ENCODE assay signal across 1 cellular context in genomic region chr21:44850905-44851657, GRCh38.
TF ChIP-seq lines count a peak whose summit lies in the region.

No MANE protein-coding gene starts in this region.

TF ChIP-seq in HepG2, 621 proteins besides CTCF, POLR2A, EP300 and RAD21 (continued from another document):
- TF ChIP-seq ZBTB33 (CRISPR knock-in tag; IDR thresholded peaks at IDR 0.05) (peak; percentile 32; the same call in 1 of the 2 replicates), U2AF2 (IDR thresholded peaks at IDR 0.05; ENCODE audit: low read depth, low read length) (no peak), MAFG (CRISPR knock-in tag; IDR thresholded peaks at IDR 0.05) (no peak), NFYB (CRISPR knock-in tag; IDR thresholded peaks at IDR 0.05) (no peak), ZNF7 (CRISPR knock-in tag; IDR thresholded peaks at IDR 0.05) (no peak), ZSCAN9 (CRISPR knock-in tag; IDR thresholded peaks at IDR 0.05; ENCODE audit: borderline replicate concordance) (no peak), ZBTB39 (CRISPR knock-in tag; IDR thresholded peaks at IDR 0.05) (no peak), GATAD2A (CRISPR knock-in tag; IDR thresholded peaks at IDR 0.05) (0 out of 2 replicates have a peak, but pooled peaks have one; percentile 22), BCL6 (CRISPR knock-in tag; IDR thresholded peaks at IDR 0.05) (0 out of 2 replicates have a peak, but pooled peaks have one; percentile 30), TOPORS (CRISPR knock-in tag; IDR thresholded peaks at IDR 0.05) (no peak), MYC (CRISPR knock-in tag; IDR thresholded peaks at IDR 0.05; ENCODE audit: borderline replicate concordance) (peak; percentile 52; the same call in 1 of the 2 replicates), ZNF724P (CRISPR knock-in tag; IDR thresholded peaks at IDR 0.05; ENCODE audit: borderline replicate concordance) (no peak), ESRRA (CRISPR knock-in tag; IDR thresholded peaks at IDR 0.05; ENCODE audit: low read depth) (0 out of 2 replicates have a peak, but pooled peaks have one; percentile 31), ZNF776 (CRISPR knock-in tag; IDR thresholded peaks at IDR 0.05) (no peak), CHD2 (IDR thresholded peaks at IDR 0.05; ENCODE audit: low read depth, low read length) (no peak), MXI1 (IDR thresholded peaks at IDR 0.05; ENCODE audit: borderline replicate concordance, low read depth, low read length) (peak; percentile 39; the same call in 1 of the 3 replicates), KLF11 (CRISPR knock-in tag; IDR thresholded peaks at IDR 0.05) (no peak), GABPB1 (CRISPR knock-in tag; IDR thresholded peaks at IDR 0.05) (peak; percentile 17; the same call in 1 of the 2 replicates), ZNF24 (IDR thresholded peaks at IDR 0.05) (0 out of 2 replicates have a peak, but pooled peaks have one; percentile 45), AHR (CRISPR knock-in tag; IDR thresholded peaks at IDR 0.05) (no peak), KDM2A (CRISPR knock-in tag; IDR thresholded peaks at IDR 0.05; ENCODE audit: borderline replicate concordance, low read depth) (0 out of 2 replicates have a peak, but pooled peaks have one; percentile 10), RERE (CRISPR knock-in tag; IDR thresholded peaks at IDR 0.05; ENCODE audit: low read depth) (no peak), SMAD3 (CRISPR knock-in tag; IDR thresholded peaks at IDR 0.05) (no peak), PRDM4 (CRISPR knock-in tag; IDR thresholded peaks at IDR 0.05; ENCODE audit: borderline replicate concordance) (no peak), HNRNPH1 (optimal IDR thresholded peaks at IDR 0.05; ENCODE audit: low read depth, low read length) (no peak), SAP130 (CRISPR knock-in tag; IDR thresholded peaks at IDR 0.05; ENCODE audit: low read depth) (peak; percentile 64; the same call in 1 of the 2 replicates), RBM22 (optimal IDR thresholded peaks at IDR 0.05; ENCODE audit: low read length) (peak; percentile 23), NONO (IDR thresholded peaks at IDR 0.05) (no peak), NONO (CRISPR knock-in tag; conservative IDR thresholded peaks at IDR 0.05) (no peak)
- TF ChIP-seq, protein P1, sequence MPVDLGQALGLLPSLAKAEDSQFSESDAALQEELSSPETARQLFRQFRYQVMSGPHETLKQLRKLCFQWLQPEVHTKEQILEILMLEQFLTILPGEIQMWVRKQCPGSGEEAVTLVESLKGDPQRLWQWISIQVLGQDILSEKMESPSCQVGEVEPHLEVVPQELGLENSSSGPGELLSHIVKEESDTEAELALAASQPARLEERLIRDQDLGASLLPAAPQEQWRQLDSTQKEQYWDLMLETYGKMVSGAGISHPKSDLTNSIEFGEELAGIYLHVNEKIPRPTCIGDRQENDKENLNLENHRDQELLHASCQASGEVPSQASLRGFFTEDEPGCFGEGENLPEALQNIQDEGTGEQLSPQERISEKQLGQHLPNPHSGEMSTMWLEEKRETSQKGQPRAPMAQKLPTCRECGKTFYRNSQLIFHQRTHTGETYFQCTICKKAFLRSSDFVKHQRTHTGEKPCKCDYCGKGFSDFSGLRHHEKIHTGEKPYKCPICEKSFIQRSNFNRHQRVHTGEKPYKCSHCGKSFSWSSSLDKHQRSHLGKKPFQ (CRISPR knock-in tag; IDR thresholded peaks at IDR 0.05; ENCODE audit: insufficient replicate concordance) = no peak
- TF ChIP-seq, protein P2, sequence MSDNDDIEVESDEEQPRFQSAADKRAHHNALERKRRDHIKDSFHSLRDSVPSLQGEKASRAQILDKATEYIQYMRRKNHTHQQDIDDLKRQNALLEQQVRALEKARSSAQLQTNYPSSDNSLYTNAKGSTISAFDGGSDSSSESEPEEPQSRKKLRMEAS (IDR thresholded peaks at IDR 0.05) = peak; percentile 72
- TF ChIP-seq, protein P3, sequence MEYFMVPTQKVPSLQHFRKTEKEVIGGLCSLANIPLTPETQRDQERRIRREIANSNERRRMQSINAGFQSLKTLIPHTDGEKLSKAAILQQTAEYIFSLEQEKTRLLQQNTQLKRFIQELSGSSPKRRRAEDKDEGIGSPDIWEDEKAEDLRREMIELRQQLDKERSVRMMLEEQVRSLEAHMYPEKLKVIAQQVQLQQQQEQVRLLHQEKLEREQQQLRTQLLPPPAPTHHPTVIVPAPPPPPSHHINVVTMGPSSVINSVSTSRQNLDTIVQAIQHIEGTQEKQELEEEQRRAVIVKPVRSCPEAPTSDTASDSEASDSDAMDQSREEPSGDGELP (IDR thresholded peaks at IDR 0.05; ENCODE audit: borderline replicate concordance, low read depth) = no peak
- TF ChIP-seq, protein P4, sequence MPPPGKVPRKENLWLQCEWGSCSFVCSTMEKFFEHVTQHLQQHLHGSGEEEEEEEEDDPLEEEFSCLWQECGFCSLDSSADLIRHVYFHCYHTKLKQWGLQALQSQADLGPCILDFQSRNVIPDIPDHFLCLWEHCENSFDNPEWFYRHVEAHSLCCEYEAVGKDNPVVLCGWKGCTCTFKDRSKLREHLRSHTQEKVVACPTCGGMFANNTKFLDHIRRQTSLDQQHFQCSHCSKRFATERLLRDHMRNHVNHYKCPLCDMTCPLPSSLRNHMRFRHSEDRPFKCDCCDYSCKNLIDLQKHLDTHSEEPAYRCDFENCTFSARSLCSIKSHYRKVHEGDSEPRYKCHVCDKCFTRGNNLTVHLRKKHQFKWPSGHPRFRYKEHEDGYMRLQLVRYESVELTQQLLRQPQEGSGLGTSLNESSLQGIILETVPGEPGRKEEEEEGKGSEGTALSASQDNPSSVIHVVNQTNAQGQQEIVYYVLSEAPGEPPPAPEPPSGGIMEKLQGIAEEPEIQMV (CRISPR knock-in tag; IDR thresholded peaks at IDR 0.05; ENCODE audit: low read depth) = no peak
- TF ChIP-seq, protein P5, sequence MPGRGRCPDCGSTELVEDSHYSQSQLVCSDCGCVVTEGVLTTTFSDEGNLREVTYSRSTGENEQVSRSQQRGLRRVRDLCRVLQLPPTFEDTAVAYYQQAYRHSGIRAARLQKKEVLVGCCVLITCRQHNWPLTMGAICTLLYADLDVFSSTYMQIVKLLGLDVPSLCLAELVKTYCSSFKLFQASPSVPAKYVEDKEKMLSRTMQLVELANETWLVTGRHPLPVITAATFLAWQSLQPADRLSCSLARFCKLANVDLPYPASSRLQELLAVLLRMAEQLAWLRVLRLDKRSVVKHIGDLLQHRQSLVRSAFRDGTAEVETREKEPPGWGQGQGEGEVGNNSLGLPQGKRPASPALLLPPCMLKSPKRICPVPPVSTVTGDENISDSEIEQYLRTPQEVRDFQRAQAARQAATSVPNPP (CRISPR knock-in tag; IDR thresholded peaks at IDR 0.05) = no peak
TF ChIP-seq in HepG2: peak in this region for 19.
